Comparison of ENCODE assay signal across 9 cellular contexts in genomic region chr19:5913739-5914357, GRCh38. TPM values are rescaled to one million over a fixed set of nuclear protein-coding genes. Genes with fewer than 3 reads are reported as not detected.
A peak's percentile ranks its signal among the peaks of the same experiment; 100 is the strongest.
DNase-seq lines count a peak whose midpoint lies in the region; ATAC-seq and TF ChIP-seq lines count a peak whose summit lies in the region.
"Had no signal": no experiment of that assay in that cellular context is flagged by ENCODE, and none has a peak within 500 bp of the region (broad histone marks: within the 10 kb centered on the region; RNA-seq: fewer than 3 reads in every experiment).

TSS of gene CAPS (plus strand) at chr19:5914254. CDS start at chr19:5914407, 153 bp downstream.

- no peak within 1 kb of the TSS for H3K4me3 Mint-ChIP-seq in activated B cell treated with CpG ODN at 0.5 μM for 24 hours

- BruUV-seq in OCI-LY7 (replicated peaks; lab: Mats Ljungman, UMichigan) = no TSS peak

- H3K79me2 ChIP-seq in OCI-LY7 (ENCODE audit: insufficient read depth, low read depth, low read length) = no peaks in the 10 kb centered on the region

- H3K4me3 ChIP-seq in left ventricle myocardium inferior = no peak within 1 kb of the TSS
- no peak within 1 kb of the TSS for H3K4me3 ChIP-seq in sigmoid colon
- no peak within 1 kb of the TSS for H3K4me3 ChIP-seq in OCI-LY7 (ENCODE audit: low read depth, low read length, poor library complexity, severe bottlenecking)

- no peaks in the 10 kb centered on the region for H3K9me3 ChIP-seq in left ventricle myocardium inferior (replicated peaks)
- no peaks in the 10 kb centered on the region for H3K9me3 ChIP-seq in sigmoid colon
- H3K9me3 ChIP-seq in OCI-LY7 (ENCODE audit: low read length) = no peaks in the 10 kb centered on the region

- TF ChIP-seq POLR2A in sigmoid colon (IDR thresholded peaks at IDR 0.05) = no peak

- WGBS in sigmoid colon, 2 donors = 25 to 72% methylated on average over 10 of the region's 10 CpGs

- H3K4me1 Mint-ChIP-seq in activated B cell treated with CpG ODN at 0.5 μM for 24 hours = no peaks in the 10 kb centered on the region

- no peaks in the 10 kb centered on the region for H3K27me3 ChIP-seq in left ventricle myocardium inferior (ENCODE audit: low read depth)
- no peaks in the 10 kb centered on the region for H3K27me3 ChIP-seq in sigmoid colon

- H3K4me2 ChIP-seq in OCI-LY7 (ENCODE audit: low read length) = no peak within 1 kb of the TSS

- H3K4me1 ChIP-seq in left ventricle myocardium inferior (peaks cover 33% of the 10 kb centered on the region), sigmoid colon (peaks cover 0 to 21% (median 18%) of the 10 kb centered on the region in 4 donors), OCI-LY7 (ENCODE audit: insufficient read depth, low read length, poor library complexity, severe bottlenecking) (no peaks in the 10 kb centered on the region)

- no peak within 1 kb of the TSS for H3K27ac Mint-ChIP-seq in activated B cell treated with CpG ODN at 0.5 μM for 24 hours

- no peaks in the 10 kb centered on the region for H3K27me3 Mint-ChIP-seq in activated B cell treated with CpG ODN at 0.5 μM for 24 hours

- intact Hi-C loops in activated B cell treated with CpG ODN at 0.5 μM for 24 hours (cut with micrococcal nuclease) (no loop called here), left ventricle myocardium inferior (cut with micrococcal nuclease) (no loop called here), sigmoid colon (cut with DNase I) (no loop called here), OCI-LY7 (cut with micrococcal nuclease; ENCODE audit: unreplicated experiment) (no loop called here)

- POLR2A ChIA-PET in activated B cell treated with CpG ODN at 0.5 μM for 24 hours (lab: Charles Lee) = interaction anchor here (0.7 kb wide), 1 partner anchor 165 kb away, joined by 7 read pairs; no protein-coding TSS in a partner anchor
- POLR2A ChIA-PET in OCI-LY7 (lab: Charles Lee) = no interaction called here

- no peaks in the 10 kb centered on the region for H4K20me1 ChIP-seq in OCI-LY7 (ENCODE audit: insufficient read depth, low read length)

- H3K27ac ChIP-seq in left ventricle myocardium inferior (replicated peaks) = peak within 1 kb of the TSS; percentile 69
- peak within 1 kb of the TSS; percentile 43 to 78 (median 66) for H3K27ac ChIP-seq in sigmoid colon
- H3K27ac ChIP-seq in OCI-LY7 (ENCODE audit: low read depth, low read length, poor library complexity, severe bottlenecking) = no peak within 1 kb of the TSS

- TF ChIP-seq CTCF in activated B cell treated with CpG ODN at 0.5 μM for 24 hours (IDR thresholded peaks at IDR 0.05) (no peak), left ventricle myocardium inferior (IDR thresholded peaks at IDR 0.05; ENCODE audit: borderline replicate concordance) (no peak), sigmoid colon (IDR thresholded peaks at IDR 0.05) (no peak), OCI-LY7 (conservative IDR thresholded peaks at IDR 0.05; ENCODE audit: low read length) (no peak)

- H3K9me2 ChIP-seq in OCI-LY7 (ENCODE audit: insufficient read depth, low read length) = no peaks in the 10 kb centered on the region

- DNase-seq in GM04503 (ENCODE audit: low read depth) (peak; percentile 38), activated B cell treated with CpG ODN at 0.5 μM for 24 hours (no peak), left ventricle myocardium inferior (peak; percentile 60), sigmoid colon (peak; percentile 86), OCI-LY7 (ENCODE audit: low spot score) (no peak)
- DNase-seq in stimulated activated CD4-positive, alpha-beta T cell treated with anti-CD3 and anti-CD28 coated beads, Interleukin-4, amount 100 ng/mL, for 1 hour = no peak
- no peak for DNase-seq in stimulated activated naive CD4-positive, alpha-beta T cell (lab: John Stamatoyannopoulos, UW)
- DNase-seq: NCI-H1092 had no signal

- H3K36me3 Mint-ChIP-seq in activated B cell treated with CpG ODN at 0.5 μM for 24 hours (ENCODE audit: low read depth) = peaks cover 50% of the 10 kb centered on the region

- H3K36me3 ChIP-seq in left ventricle myocardium inferior (peaks cover 49% of the 10 kb centered on the region), sigmoid colon (peaks cover 27 to 58% (median 40%) of the 10 kb centered on the region in 4 donors), OCI-LY7 (ENCODE audit: insufficient read depth, low read length) (peaks cover 51% of the 10 kb centered on the region)

- no peak within 1 kb of the TSS for H2AFZ ChIP-seq in OCI-LY7 (ENCODE audit: low read length)

- H3K9me3 Mint-ChIP-seq in activated B cell treated with CpG ODN at 0.5 μM for 24 hours = no peaks in the 10 kb centered on the region

- ATAC-seq in activated B cell treated with CpG ODN at 0.5 μM for 24 hours (ENCODE audit: low read depth) = no peak
- no peak for ATAC-seq in GM21390 (IDR thresholded peaks at IDR 0.05; ENCODE audit: unreplicated experiment)

- TF ChIP-seq EP300 in sigmoid colon (IDR thresholded peaks at IDR 0.05) = no peak

- CTCF ChIA-PET in activated B cell treated with CpG ODN at 0.5 μM for 24 hours (lab: Charles Lee) (no interaction called here), OCI-LY7 (lab: Charles Lee; ENCODE audit: unreplicated experiment) (no interaction called here)

RNA-seq across cellular contexts. Expression of gene CAPS, which starts in this region (rescaled TPM):
- total RNA-seq in activated B cell treated with CpG ODN at 0.5 μM for 24 hours = 15.9 and 21.6 TPM in 2 replicates
- 6.1 TPM for total RNA-seq in left ventricle myocardium inferior
- total RNA-seq in sigmoid colon = 10 to 100 TPM in 2 of 4 donors, 1 to 10 TPM in 2; 4.9 to 18.6 (median 9.7) TPM
- polyA plus RNA-seq in sigmoid colon = 10 to 100 TPM in 1 of 3 donors, 1 to 10 TPM in 2; 3.6 to 13.7 (median 3.7) TPM
- total RNA-seq in OCI-LY7 (2014; rRNA removed; shearing (Covaris generic)) = 5.6 and 8.1 TPM in 2 replicates
- 11.0 and 12.9 TPM in 2 replicates for total RNA-seq in OCI-LY7 (2022)

Comparison
In these comparisons a context has a peak if more than half of its experiments do, and no peak if none do; other contexts are left out.
1. DNase-seq: peak in GM04503 (single experiment), left ventricle myocardium inferior (single experiment) and sigmoid colon (single experiment); none in activated B cell treated with CpG ODN at 0.5 μM for 24 hours (single experiment), stimulated activated CD4-positive, alpha-beta T cell treated with anti-CD3 and anti-CD28 coated beads, Interleukin-4, amount 100 ng/mL, for 1 hour (single experiment), OCI-LY7 (single experiment) and stimulated activated naive CD4-positive, alpha-beta T cell (0 of 6).